ENCODE assay signal across 29 cellular contexts in the genomic region with DNA sequence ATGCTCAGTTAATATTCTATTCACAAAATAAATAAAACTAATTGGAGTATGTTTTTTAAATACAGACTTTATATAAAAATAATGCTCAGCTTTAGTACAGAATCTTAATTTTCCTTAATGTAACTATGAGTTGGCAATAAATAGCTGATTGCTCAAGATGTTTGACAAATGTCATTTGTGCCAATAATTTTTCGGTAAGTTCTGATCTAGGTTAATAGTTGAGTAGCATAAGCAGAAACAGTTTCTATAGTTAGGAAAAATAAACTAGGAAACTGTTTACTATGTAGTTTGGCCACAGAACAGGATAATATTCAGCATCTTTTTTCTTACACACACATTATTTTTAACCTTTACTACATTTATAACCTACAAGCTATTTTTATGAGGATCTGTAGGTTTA.
"Had no signal": no experiment of that assay in that cellular context is flagged by ENCODE, and none has a peak within 500 bp of the region (broad histone marks: within the 10 kb centered on the region; RNA-seq: fewer than 3 reads in every experiment).

No MANE protein-coding gene starts in this region.

- H3K4me3 ChIP-seq: ascending aorta, breast epithelium, cardiac muscle cell, coronary artery, dorsolateral prefrontal cortex had no signal

- H3K9me3 Mint-ChIP-seq: activated CD4-positive, alpha-beta memory T cell treated with anti-CD3 and anti-CD28 coated beads, Interleukin-2, amount 10 ng/mL, durations not matched to agents 7 days and 5 days; activated naive CD4-positive, alpha-beta T cell treated with anti-CD3 and anti-CD28 coated beads, Interleukin-2, amount 10 ng/mL, durations not matched to agents 7 days and 5 days; activated naive CD4-positive, alpha-beta T cell treated with anti-CD3 and anti-CD28 coated beads, Interleukin-2, amount 50 U/mL, for 72 hours; activated naive CD8-positive, alpha-beta T cell treated with anti-CD3 and anti-CD28 coated beads, Interleukin-2, amount 10 ng/mL, durations not matched to agents 7 days and 5 days; activated T-cell treated with anti-CD3 and anti-CD28 coated beads, Interleukin-2, amount 50 U/mL, for 24 hours; activated T-cell treated with anti-CD3 and anti-CD28 coated beads, Interleukin-2, amount 50 U/mL, for 72 hours; brain; dendritic cell treated with granulocyte-macrophage colony-stimulating factor and Interleukin-4, amounts not matched to agents 40 ng/mL and 50 ng/mL, for 4 days; endodermal cell; WTC11 had no signal

- H3K9me3 ChIP-seq: ascending aorta, breast epithelium had no signal

- ATAC-seq: activated naive CD4-positive, alpha-beta T cell treated with anti-CD3 and anti-CD28 coated beads, Interleukin-2, amount 50 U/mL, for 72 hours; activated T-cell treated with anti-CD3 and anti-CD28 coated beads, Interleukin-2, amount 50 U/mL, for 72 hours; esophagus mucosa; WTC11 had no signal

- H3K4me1 Mint-ChIP-seq: activated CD4-positive, alpha-beta memory T cell treated with anti-CD3 and anti-CD28 coated beads, Interleukin-2, amount 10 ng/mL, durations not matched to agents 7 days and 5 days; activated naive CD4-positive, alpha-beta T cell treated with anti-CD3 and anti-CD28 coated beads, Interleukin-2, amount 10 ng/mL, durations not matched to agents 7 days and 5 days; activated naive CD8-positive, alpha-beta T cell treated with anti-CD3 and anti-CD28 coated beads, Interleukin-2, amount 10 ng/mL, durations not matched to agents 7 days and 5 days; endodermal cell had no signal

- H3K4me3 Mint-ChIP-seq: activated CD4-positive, alpha-beta memory T cell treated with anti-CD3 and anti-CD28 coated beads, Interleukin-2, amount 10 ng/mL, durations not matched to agents 7 days and 5 days; activated naive CD4-positive, alpha-beta T cell treated with anti-CD3 and anti-CD28 coated beads, Interleukin-2, amount 10 ng/mL, durations not matched to agents 7 days and 5 days; activated naive CD8-positive, alpha-beta T cell treated with anti-CD3 and anti-CD28 coated beads, Interleukin-2, amount 10 ng/mL, durations not matched to agents 7 days and 5 days; activated T-cell treated with anti-CD3 and anti-CD28 coated beads, Interleukin-2, amount 50 U/mL, for 24 hours; activated T-cell treated with anti-CD3 and anti-CD28 coated beads, Interleukin-2, amount 50 U/mL, for 72 hours; brain; dendritic cell treated with granulocyte-macrophage colony-stimulating factor and Interleukin-4, amounts not matched to agents 40 ng/mL and 50 ng/mL, for 4 days; endodermal cell; WTC11 had no signal

- H3K27me3 Mint-ChIP-seq: activated CD4-positive, alpha-beta memory T cell treated with anti-CD3 and anti-CD28 coated beads, Interleukin-2, amount 10 ng/mL, durations not matched to agents 7 days and 5 days; activated naive CD4-positive, alpha-beta T cell treated with anti-CD3 and anti-CD28 coated beads, Interleukin-2, amount 10 ng/mL, durations not matched to agents 7 days and 5 days; activated naive CD8-positive, alpha-beta T cell treated with anti-CD3 and anti-CD28 coated beads, Interleukin-2, amount 10 ng/mL, durations not matched to agents 7 days and 5 days; activated T-cell treated with anti-CD3 and anti-CD28 coated beads, Interleukin-2, amount 50 U/mL, for 24 hours; brain; dendritic cell treated with granulocyte-macrophage colony-stimulating factor and Interleukin-4, amounts not matched to agents 40 ng/mL and 50 ng/mL, for 4 days had no signal

- H3K27me3 ChIP-seq: ascending aorta, breast epithelium, cardiac muscle cell, dorsolateral prefrontal cortex had no signal

- H3K36me3 Mint-ChIP-seq: activated naive CD4-positive, alpha-beta T cell treated with anti-CD3 and anti-CD28 coated beads, Interleukin-2, amount 50 U/mL, for 72 hours had no signal

- DNase-seq: activated CD4-positive, alpha-beta memory T cell treated with anti-CD3 and anti-CD28 coated beads, Interleukin-2, amount 10 ng/mL, durations not matched to agents 7 days and 5 days; activated CD4-positive, alpha-beta T cell treated with anti-CD3 and anti-CD28 coated beads for 1 hour; activated CD4-positive, alpha-beta T cell treated with anti-CD3 and anti-CD28 coated beads for 4 hours; activated CD4-positive, alpha-beta T cell treated with anti-CD3 and anti-CD28 coated beads, Interleukin-2, amount 50 U/mL, for 4 hours; activated CD8-positive, alpha-beta memory T cell treated with anti-CD3 and anti-CD28 coated beads, Interleukin-2, amount 50 U/mL, for 48 hours; activated gamma-delta T cell; activated naive CD4-positive, alpha-beta T cell; activated naive CD4-positive, alpha-beta T cell treated with anti-CD3 and anti-CD28 coated beads, Interleukin-2, amount 10 ng/mL, durations not matched to agents 7 days and 5 days; activated naive CD8-positive, alpha-beta T cell treated with anti-CD3 and anti-CD28 coated beads, Interleukin-2, amount 10 ng/mL, durations not matched to agents 7 days and 5 days; activated T-cell treated with anti-CD3 and anti-CD28 coated beads for 4 hours; activated T-cell treated with anti-CD3 and anti-CD28 coated beads, Interleukin-2, amount 50 U/mL, for 24 hours; activated T-cell treated with anti-CD3 and anti-CD28 coated beads, Interleukin-2, amount 50 U/mL, for 72 hours; central memory CD4-positive, alpha-beta T cell; cerebellar nuclear complex; dorsolateral prefrontal cortex; effector memory CD4-positive, alpha-beta T cell; endodermal cell; foreskin fibroblast; head of caudate nucleus; T-helper 2 cell had no signal

- H3K27ac ChIP-seq: ascending aorta, breast epithelium, cardiac muscle cell, coronary artery, dorsolateral prefrontal cortex had no signal

- H3K27ac Mint-ChIP-seq: activated CD4-positive, alpha-beta memory T cell treated with anti-CD3 and anti-CD28 coated beads, Interleukin-2, amount 10 ng/mL, durations not matched to agents 7 days and 5 days; activated naive CD4-positive, alpha-beta T cell treated with anti-CD3 and anti-CD28 coated beads, Interleukin-2, amount 10 ng/mL, durations not matched to agents 7 days and 5 days; activated naive CD4-positive, alpha-beta T cell treated with anti-CD3 and anti-CD28 coated beads, Interleukin-2, amount 50 U/mL, for 72 hours; activated naive CD8-positive, alpha-beta T cell treated with anti-CD3 and anti-CD28 coated beads, Interleukin-2, amount 10 ng/mL, durations not matched to agents 7 days and 5 days; activated T-cell treated with anti-CD3 and anti-CD28 coated beads, Interleukin-2, amount 50 U/mL, for 24 hours; activated T-cell treated with anti-CD3 and anti-CD28 coated beads, Interleukin-2, amount 50 U/mL, for 72 hours; brain; dendritic cell treated with granulocyte-macrophage colony-stimulating factor and Interleukin-4, amounts not matched to agents 40 ng/mL and 50 ng/mL, for 4 days; endodermal cell; WTC11 had no signal
